Comparison of ENCODE assay signal across 1 cellular context in the genomic region with DNA sequence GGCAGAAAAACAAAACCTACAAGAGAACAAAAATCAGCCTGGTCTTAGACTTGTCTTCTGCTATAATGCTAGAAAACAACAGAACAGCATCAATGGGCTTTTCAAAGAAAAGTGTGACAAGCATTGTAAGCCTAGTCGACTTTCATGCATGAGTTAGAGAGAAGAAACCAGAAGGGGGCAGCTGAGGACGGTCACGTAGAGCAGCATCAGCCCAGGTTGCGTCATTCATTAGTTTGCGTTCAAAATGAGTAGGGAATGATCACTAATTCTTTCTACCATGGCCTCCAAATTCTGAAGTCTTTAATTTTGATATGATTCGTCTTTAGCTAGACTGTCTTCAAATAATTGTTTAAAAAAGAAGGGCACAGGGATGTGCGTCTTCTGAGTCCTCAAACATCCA.
TF ChIP-seq lines count a peak whose summit lies in the region.

No MANE protein-coding gene starts in this region.

TF ChIP-seq in GM12878, 131 proteins besides CTCF, POLR2A, EP300 and RAD21 (continued from another document):
- no peak for TF ChIP-seq PBX3 (IDR thresholded peaks at IDR 0.05; ENCODE audit: insufficient replicate concordance, low read depth, low read length)
TF ChIP-seq in GM12878: peak in this region for 3.
